ENCODE assay signal across 18 cellular contexts in the genomic region with DNA sequence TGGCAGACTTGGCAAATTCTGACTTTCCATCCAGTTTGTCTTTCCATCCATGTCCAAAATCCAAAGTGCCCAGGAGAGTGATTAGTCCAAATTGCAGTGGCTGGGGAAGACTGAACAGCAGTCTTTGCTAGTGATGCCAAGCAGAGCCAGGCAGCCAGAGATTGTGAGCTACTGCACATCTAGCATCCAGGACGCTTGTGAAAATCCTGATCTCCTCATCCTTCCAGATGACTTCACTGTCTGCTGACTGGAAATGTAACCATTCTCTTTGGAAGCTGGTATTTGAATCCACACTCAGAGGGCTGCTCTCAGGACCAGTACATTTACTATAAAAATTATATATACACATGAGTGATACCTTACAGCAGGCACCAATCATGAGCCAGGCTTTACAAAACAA.
"Had no signal": no experiment of that assay in that cellular context is flagged by ENCODE, and none has a peak within 500 bp of the region (broad histone marks: within the 10 kb centered on the region; RNA-seq: fewer than 3 reads in every experiment).

No MANE protein-coding gene starts in this region.

- H3K4me3 Mint-ChIP-seq: naive B cell, nephron progenitor cell had no signal

- ATAC-seq: gastrocnemius medialis, heart right ventricle, left lobe of liver had no signal

- H3K27me3 Mint-ChIP-seq: naive B cell had no signal

- H3K4me1 Mint-ChIP-seq: nephron progenitor cell had no signal

- H3K27ac ChIP-seq: colonic mucosa, dorsolateral prefrontal cortex, gastrocnemius medialis, heart right ventricle, right atrium auricular region, sigmoid colon, skin epidermis had no signal

- H3K9me3 Mint-ChIP-seq: nephron progenitor cell had no signal

- DNase-seq: colonic mucosa; dorsolateral prefrontal cortex; effector CD8-positive, alpha-beta T cell; gastrocnemius medialis; heart right ventricle; islet precursor cell; mammary epithelial cell; naive B cell; nephron progenitor cell; posterior cingulate gyrus; sigmoid colon; stimulated activated CD4-positive, alpha-beta T cell treated with anti-CD3 and anti-CD28 coated beads, Interleukin-12 subunit alpha, Interleukin-12 subunit beta, amount 100 ng/mL, for 4 hours; stimulated activated naive CD4-positive, alpha-beta T cell; stomach; trophoblast cell had no signal

- H3K27me3 ChIP-seq: colonic mucosa, dorsolateral prefrontal cortex, gastrocnemius medialis, heart right ventricle, right atrium auricular region, sigmoid colon, stomach had no signal

- H3K9me3 ChIP-seq: colonic mucosa, gastrocnemius medialis, heart right ventricle, right atrium auricular region, sigmoid colon, stomach had no signal

- H3K4me3 ChIP-seq: colonic mucosa, dorsolateral prefrontal cortex, gastrocnemius medialis, heart right ventricle, right atrium auricular region, sigmoid colon, skin epidermis, stomach had no signal
